20 cellular contexts compared by ENCODE assay signal in the genomic region with DNA sequence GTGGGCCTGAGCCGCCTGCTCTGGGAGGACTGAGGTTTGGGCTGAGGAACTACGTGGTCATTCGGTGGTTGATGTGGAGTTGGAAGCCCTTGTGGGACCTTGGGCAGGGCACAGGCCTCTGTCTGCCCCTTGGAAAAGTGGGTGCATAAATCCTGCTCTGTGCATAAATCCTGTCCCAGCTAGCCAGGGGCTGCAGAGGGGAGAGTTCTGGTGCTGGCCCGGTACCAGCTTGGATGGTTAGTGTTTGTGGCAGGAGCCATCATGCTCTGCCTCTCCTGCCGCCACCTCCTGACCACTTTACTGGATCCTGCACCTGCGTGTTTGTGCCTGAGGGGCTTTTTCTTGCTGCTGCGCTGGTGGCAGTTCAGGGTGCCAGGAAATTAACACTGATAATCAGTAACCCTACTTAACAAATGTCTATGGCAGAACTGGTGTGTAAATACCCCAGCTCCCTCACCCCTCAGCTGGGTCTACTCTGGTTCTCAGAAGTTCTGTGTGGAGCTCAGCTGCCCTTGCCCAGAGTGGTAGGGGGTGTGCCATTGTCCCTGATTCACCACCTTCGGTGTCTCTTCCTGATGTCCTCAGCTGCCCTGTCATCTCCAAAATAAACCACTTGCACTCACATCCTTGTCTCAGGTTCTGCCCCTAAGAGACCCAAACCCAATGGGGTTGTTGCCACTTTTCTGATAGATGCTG.
DNase-seq lines count a peak whose midpoint lies in the region; ATAC-seq and TF ChIP-seq lines count a peak whose summit lies in the region.
"Had no signal": no experiment of that assay in that cellular context is flagged by ENCODE, and none has a peak within 500 bp of the region (broad histone marks: within the 10 kb centered on the region; RNA-seq: fewer than 3 reads in every experiment).

No MANE protein-coding gene starts in this region.

- ATAC-seq in right cardiac atrium = no peak
- no peak for ATAC-seq in aorta (ENCODE audit: low FRiP score)
- no peak for ATAC-seq in effector memory CD8-positive, alpha-beta T cell (replicated peaks)
- no peak for ATAC-seq in GM18870 (IDR thresholded peaks at IDR 0.05; ENCODE audit: unreplicated experiment)
- ATAC-seq: activated naive CD8-positive, alpha-beta T cell treated with anti-CD3 and anti-CD28 coated beads, Interleukin-2, amount 50 U/mL, for 24 hours had no signal

- in situ Hi-C loops in brain microvascular endothelial cell (cut with HindIII; ENCODE audit: low pct_ligation_motif_present, low sequenced_read_pairs) = no loop called here

- peaks cover 89% of the 10 kb centered on the region for H3K4me1 Mint-ChIP-seq in nephron progenitor cell
- H3K4me1 Mint-ChIP-seq in effector memory CD8-positive, alpha-beta T cell (ENCODE audit: low read depth in 2 of 2) = no peaks in the 10 kb centered on the region
- H3K4me1 Mint-ChIP-seq: activated CD4-positive, alpha-beta T cell treated with anti-CD3 and anti-CD28 coated beads, Interleukin-2, amount 10 ng/mL, durations not matched to agents 7 days and 5 days; activated naive CD8-positive, alpha-beta T cell treated with anti-CD3 and anti-CD28 coated beads, Interleukin-2, amount 50 U/mL, for 24 hours; CD14-positive monocyte had no signal

- H3K9me3 ChIP-seq in cardiac muscle cell (ENCODE audit: low read depth) (no peaks in the 10 kb centered on the region), right cardiac atrium (ENCODE audit: control insufficient read depth, low read length) (no peaks in the 10 kb centered on the region), ectodermal cell (ENCODE audit: control insufficient read depth, low read length) (no peaks in the 10 kb centered on the region), aorta (ENCODE audit: control insufficient read depth, low read length) (no peaks in the 10 kb centered on the region)
- H3K9me3 ChIP-seq: esophagus squamous epithelium, uterus had no signal

- H3K4me3 ChIP-seq in cardiac muscle cell (no peak overlapping the region), right cardiac atrium (ENCODE audit: low read length) (no peak overlapping the region), ectodermal cell (ENCODE audit: insufficient read depth, low read depth, low read length) (no peak overlapping the region), aorta (ENCODE audit: low read length in 2 of 2) (no peak overlapping the region), brain microvascular endothelial cell (ENCODE audit: low read depth, low read length) (no peak overlapping the region)
- H3K4me3 ChIP-seq: esophagus squamous epithelium, uterus had no signal

- H3K9me3 Mint-ChIP-seq in nephron progenitor cell = no peaks in the 10 kb centered on the region
- no peaks in the 10 kb centered on the region for H3K9me3 Mint-ChIP-seq in effector memory CD8-positive, alpha-beta T cell
- H3K9me3 Mint-ChIP-seq: activated CD4-positive, alpha-beta T cell treated with anti-CD3 and anti-CD28 coated beads, Interleukin-2, amount 10 ng/mL, durations not matched to agents 7 days and 5 days; activated naive CD8-positive, alpha-beta T cell treated with anti-CD3 and anti-CD28 coated beads, Interleukin-2, amount 50 U/mL, for 24 hours had no signal

- no peaks in the 10 kb centered on the region for H3K27me3 ChIP-seq in cardiac muscle cell
- no peaks in the 10 kb centered on the region for H3K27me3 ChIP-seq in right cardiac atrium (ENCODE audit: control insufficient read depth, insufficient read depth)
- H3K27me3 ChIP-seq in ectodermal cell (ENCODE audit: control insufficient read depth, insufficient read depth, low read length, poor library complexity, severe bottlenecking) = no peaks in the 10 kb centered on the region
- H3K27me3 ChIP-seq in aorta (ENCODE audit: control insufficient read depth in 1 of 2, insufficient read depth in 2 of 2, low read length in 1 of 2) = no peaks in the 10 kb centered on the region
- no peaks in the 10 kb centered on the region for H3K27me3 ChIP-seq in brain microvascular endothelial cell (replicated peaks)
- H3K27me3 ChIP-seq: uterus had no signal

- no peak for DNase-seq in cardiac muscle cell (ENCODE audit: low read depth in 1 of 2, low spot score in 1 of 2)
- DNase-seq in right cardiac atrium = no peak
- no peak for DNase-seq in nephron progenitor cell
- DNase-seq in aorta = peak; percentile 17 to 47
- DNase-seq in brain microvascular endothelial cell = no peak
- no peak for DNase-seq in effector memory CD8-positive, alpha-beta T cell
- DNase-seq: activated CD4-positive, alpha-beta T cell treated with anti-CD3 and anti-CD28 coated beads, Interleukin-2, amount 10 ng/mL, durations not matched to agents 7 days and 5 days; activated naive CD8-positive, alpha-beta T cell treated with anti-CD3 and anti-CD28 coated beads, Interleukin-2, amount 50 U/mL, for 24 hours; central memory CD4-positive, alpha-beta T cell; effector CD4-positive, alpha-beta T cell; esophagus squamous epithelium; HCEC 1CT; NCI-H1694 treated with DMSO at 0.1 percent for 48 hours; NK-92 treated with Interleukin-12 subunit alpha and Interleukin-12 subunit beta, amount 100 ng/mL, for 24 hours; stimulated activated CD4-positive, alpha-beta T cell treated with anti-CD3 and anti-CD28 coated beads, Interleukin-4, amount 100 ng/mL, for 24 hours; SW 1271; uterus had no signal

- H3K4me3 Mint-ChIP-seq in nephron progenitor cell = peak overlapping the region; percentile 63
- H3K4me3 Mint-ChIP-seq in effector memory CD8-positive, alpha-beta T cell = no peak overlapping the region
- H3K4me3 Mint-ChIP-seq: activated CD4-positive, alpha-beta T cell treated with anti-CD3 and anti-CD28 coated beads, Interleukin-2, amount 10 ng/mL, durations not matched to agents 7 days and 5 days; activated naive CD8-positive, alpha-beta T cell treated with anti-CD3 and anti-CD28 coated beads, Interleukin-2, amount 50 U/mL, for 24 hours; CD14-positive monocyte had no signal

- H3K4me1 ChIP-seq in cardiac muscle cell (ENCODE audit: low read depth) (peaks cover 42% of the 10 kb centered on the region), right cardiac atrium (ENCODE audit: control insufficient read depth, insufficient read depth, low read length) (no peaks in the 10 kb centered on the region), ectodermal cell (ENCODE audit: control insufficient read depth, insufficient read depth, low read length) (peaks cover 62% of the 10 kb centered on the region), aorta (ENCODE audit: control insufficient read depth in 1 of 2, insufficient read depth in 2 of 2, low read length in 2 of 2) (no peaks in the 10 kb centered on the region)

- H3K27me3 Mint-ChIP-seq in nephron progenitor cell (ENCODE audit: low read depth, poor library complexity) = peaks cover 11% of the 10 kb centered on the region
- H3K27me3 Mint-ChIP-seq in effector memory CD8-positive, alpha-beta T cell = peaks cover 0 to 5% of the 10 kb centered on the region in 2 donors
- H3K27me3 Mint-ChIP-seq: activated CD4-positive, alpha-beta T cell treated with anti-CD3 and anti-CD28 coated beads, Interleukin-2, amount 10 ng/mL, durations not matched to agents 7 days and 5 days; activated naive CD8-positive, alpha-beta T cell treated with anti-CD3 and anti-CD28 coated beads, Interleukin-2, amount 50 U/mL, for 24 hours had no signal

- H3K36me3 ChIP-seq in cardiac muscle cell = no peaks in the 10 kb centered on the region
- H3K36me3 ChIP-seq in ectodermal cell (ENCODE audit: control insufficient read depth, insufficient read depth, low read length) = no peaks in the 10 kb centered on the region
- no peaks in the 10 kb centered on the region for H3K36me3 ChIP-seq in aorta (ENCODE audit: control insufficient read depth in 1 of 2, insufficient read depth in 2 of 2, low read length in 1 of 2)
- no peaks in the 10 kb centered on the region for H3K36me3 ChIP-seq in brain microvascular endothelial cell (replicated peaks)
- H3K36me3 ChIP-seq: esophagus squamous epithelium, uterus had no signal

- peak overlapping the region; percentile 74 for H3K27ac Mint-ChIP-seq in nephron progenitor cell
- no peak overlapping the region for H3K27ac Mint-ChIP-seq in effector memory CD8-positive, alpha-beta T cell
- H3K27ac Mint-ChIP-seq: activated CD4-positive, alpha-beta T cell treated with anti-CD3 and anti-CD28 coated beads, Interleukin-2, amount 10 ng/mL, durations not matched to agents 7 days and 5 days; activated naive CD8-positive, alpha-beta T cell treated with anti-CD3 and anti-CD28 coated beads, Interleukin-2, amount 50 U/mL, for 24 hours; CD14-positive monocyte had no signal

- H3K27ac ChIP-seq in cardiac muscle cell = peak overlapping the region; percentile 97
- no peak overlapping the region for H3K27ac ChIP-seq in right cardiac atrium (ENCODE audit: low read length)
- peak overlapping the region; percentile 98 for H3K27ac ChIP-seq in ectodermal cell (ENCODE audit: insufficient read depth, low read depth, low read length, poor library complexity, severe bottlenecking)
- H3K27ac ChIP-seq in aorta (ENCODE audit: low read depth in 1 of 2, low read length in 2 of 2) = peak overlapping the region in 1 of 2 donors; percentile 17
- no peak overlapping the region for H3K27ac ChIP-seq in brain microvascular endothelial cell
- H3K27ac ChIP-seq: esophagus squamous epithelium had no signal

- WGBS in right cardiac atrium = 92% methylated on average over 8 of the region's 8 CpGs
- 91 to 92% methylated on average over 8 of the region's 8 CpGs for WGBS in ectodermal cell, 2 experiments
- 94 to 95% methylated on average over 8 of the region's 8 CpGs for WGBS in aorta, 2 donors

- TF ChIP-seq CTCF in cardiac muscle cell (IDR thresholded peaks at IDR 0.05; ENCODE audit: low read depth, low read length) (no peak), nephron progenitor cell (IDR thresholded peaks at IDR 0.05) (no peak), brain microvascular endothelial cell (IDR thresholded peaks at IDR 0.05; ENCODE audit: low read depth, low read length, missing control alignments) (no peak)

- intact Hi-C loops in right cardiac atrium (cut with DNase I) = no loop called here
- intact Hi-C loops in aorta (cut with DNase I) = no loop called here

- peaks cover 5% of the 10 kb centered on the region for H3K36me3 Mint-ChIP-seq in nephron progenitor cell (ENCODE audit: low read depth)
- no peaks in the 10 kb centered on the region for H3K36me3 Mint-ChIP-seq in effector memory CD8-positive, alpha-beta T cell (ENCODE audit: insufficient read depth)
- H3K36me3 Mint-ChIP-seq: CD14-positive monocyte had no signal

Comparison
In these comparisons a context has a peak if more than half of its experiments do, and no peak if none do; other contexts are left out.
1. H3K27ac ChIP-seq: peak in cardiac muscle cell (single experiment) and ectodermal cell (single experiment); none in right cardiac atrium (single experiment) and brain microvascular endothelial cell (single experiment).
2. DNase-seq: peak in aorta (2 of 2); none in cardiac muscle cell (0 of 2), right cardiac atrium (0 of 3), nephron progenitor cell (single experiment), brain microvascular endothelial cell (single experiment) and effector memory CD8-positive, alpha-beta T cell (0 of 3).